ENCODE assay signal across 19 cellular contexts in genomic region chr11:33944693-33945424, GRCh38. TPM values are rescaled to one million over a fixed set of nuclear protein-coding genes. Genes with fewer than 3 reads are reported as not detected.
"Had no signal": no experiment of that assay in that cellular context is flagged by ENCODE, and none has a peak within 500 bp of the region (broad histone marks: within the 10 kb centered on the region; RNA-seq: fewer than 3 reads in every experiment).

No MANE protein-coding gene starts in this region.

- DNase-seq: effector memory CD8-positive, alpha-beta T cell; foreskin melanocyte; head of caudate nucleus; left colon; left ventricle myocardium superior; mucosa of descending colon; naive thymus-derived CD8-positive, alpha-beta T cell; spleen; stimulated activated CD4-positive, alpha-beta T cell treated with anti-CD3 and anti-CD28 coated beads, Interleukin-15, amount 100 ng/mL, for 24 hours; stimulated activated CD4-positive, alpha-beta T cell treated with anti-CD3 and anti-CD28 coated beads, Interleukin-1b, Interleukin-23, amount 100 ng/mL, for 48 hours; stimulated activated CD4-positive, alpha-beta T cell treated with anti-CD3 and anti-CD28 coated beads, Interleukin-4, amount 100 ng/mL, for 4 hours; stimulated activated naive CD4-positive, alpha-beta T cell; stomach; substantia nigra; trophoblast cell had no signal

- H3K27me3 ChIP-seq: hepatocyte, neutrophil, spleen, stomach had no signal

- ATAC-seq: effector memory CD8-positive, alpha-beta T cell; left colon; left ventricle myocardium superior; mucosa of descending colon; naive thymus-derived CD8-positive, alpha-beta T cell; sciatic nerve had no signal

- H3K9me3 ChIP-seq: mucosa of descending colon, neutrophil, spleen, stomach had no signal

- H3K36me3 ChIP-seq: neutrophil, spleen, stomach had no signal

- H3K27ac ChIP-seq: hepatocyte, neutrophil, spleen, stomach had no signal

- H3K4me3 ChIP-seq: hepatocyte, lung, mucosa of descending colon, spleen, stomach had no signal

RNA-seq across cellular contexts. Expression of gene LMO2, which starts 53.0 kb away (rescaled TPM):
- polyA plus RNA-seq: naive thymus-derived CD8-positive, alpha-beta T cell had no signal
